ENCODE assay signal across 19 cellular contexts in the genomic region with DNA sequence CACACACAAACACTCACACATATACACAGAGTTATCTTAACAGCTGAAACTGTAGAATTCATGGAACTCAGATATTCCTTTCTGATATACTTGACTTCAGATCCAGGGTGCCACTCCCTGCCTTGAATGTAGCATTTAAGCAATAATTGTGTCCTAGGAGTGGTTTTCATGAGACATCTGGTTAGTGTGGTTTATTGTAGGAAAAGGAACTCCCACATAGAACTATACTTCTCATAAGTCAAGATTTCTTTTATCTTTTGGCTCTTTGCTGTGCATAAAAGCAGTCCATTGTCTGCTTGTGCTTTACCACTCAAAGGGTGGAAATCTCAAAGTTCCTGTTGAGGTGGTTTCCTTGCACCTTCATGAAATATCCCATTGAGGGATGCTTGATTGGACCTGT.
DNase-seq lines count a peak whose midpoint lies in the region; ATAC-seq and TF ChIP-seq lines count a peak whose summit lies in the region.
"Had no signal": no experiment of that assay in that cellular context is flagged by ENCODE, and none has a peak within 500 bp of the region (broad histone marks: within the 10 kb centered on the region; RNA-seq: fewer than 3 reads in every experiment).

No MANE protein-coding gene starts in this region.

- no peaks in the 10 kb centered on the region for H3K9me3 Mint-ChIP-seq in activated naive CD8-positive, alpha-beta T cell treated with anti-CD3 and anti-CD28 coated beads, Interleukin-2, amount 50 U/mL, for 24 hours
- H3K9me3 Mint-ChIP-seq in type B pancreatic cell: no peaks in the 10 kb centered on the region
- H3K9me3 Mint-ChIP-seq: endodermal cell had no signal

- DNase-seq in AG10803 (ENCODE audit: low read depth): peak; percentile 67
- peak; percentile 27 for DNase-seq in KBM-7
- DNase-seq in activated naive CD8-positive, alpha-beta T cell treated with anti-CD3 and anti-CD28 coated beads, Interleukin-2, amount 50 U/mL, for 24 hours: no peak
- DNase-seq in left colon: no peak
- no peak for DNase-seq in type B pancreatic cell (ENCODE audit: extremely low spot score, unreplicated experiment)
- no peak for DNase-seq in NAMALWA (ENCODE audit: low spot score)
- DNase-seq in NCI-H128 (lab: John Stamatoyannopoulos, UW; ENCODE audit: unreplicated experiment): no peak
- no peak for DNase-seq in mesenteric fat pad (ENCODE audit: low spot score)
- DNase-seq: activated CD4-positive, alpha-beta T cell treated with anti-CD3 and anti-CD28 coated beads for 4 hours; amniotic stem cell; Caco-2; cerebellar nuclear complex; endodermal cell; NCI-H1694; NCI-H446; retina; SIG-M5; T-helper 9 cell had no signal

- ATAC-seq in activated naive CD8-positive, alpha-beta T cell treated with anti-CD3 and anti-CD28 coated beads, Interleukin-2, amount 50 U/mL, for 24 hours: peak; percentile 67
- peak; percentile 85 for ATAC-seq in left colon

- no peaks in the 10 kb centered on the region for H3K36me3 Mint-ChIP-seq in activated naive CD8-positive, alpha-beta T cell treated with anti-CD3 and anti-CD28 coated beads, Interleukin-2, amount 50 U/mL, for 24 hours (ENCODE audit: low read depth)
- H3K36me3 Mint-ChIP-seq in type B pancreatic cell: no peaks in the 10 kb centered on the region

- TF ChIP-seq CTCF in AG10803 (conservative IDR thresholded peaks at IDR 0.05; ENCODE audit: low read length) (no peak), type B pancreatic cell (conservative IDR thresholded peaks at IDR 0.05) (no peak)

- H3K4me3 Mint-ChIP-seq in activated naive CD8-positive, alpha-beta T cell treated with anti-CD3 and anti-CD28 coated beads, Interleukin-2, amount 50 U/mL, for 24 hours: no peak overlapping the region
- no peak overlapping the region for H3K4me3 Mint-ChIP-seq in type B pancreatic cell
- H3K4me3 Mint-ChIP-seq: endodermal cell had no signal

- H3K4me1 Mint-ChIP-seq in activated naive CD8-positive, alpha-beta T cell treated with anti-CD3 and anti-CD28 coated beads, Interleukin-2, amount 50 U/mL, for 24 hours: peaks cover 80% of the 10 kb centered on the region
- peaks cover 6% of the 10 kb centered on the region for H3K4me1 Mint-ChIP-seq in type B pancreatic cell (ENCODE audit: unreplicated experiment)

- intact Hi-C loops in left colon (cut with DNase I, micrococcal nuclease): no loop called here

- no peak overlapping the region for H3K4me3 ChIP-seq in AG10803 (ENCODE audit: low read length)
- H3K4me3 ChIP-seq: lung had no signal

- H3K27me3 Mint-ChIP-seq in activated naive CD8-positive, alpha-beta T cell treated with anti-CD3 and anti-CD28 coated beads, Interleukin-2, amount 50 U/mL, for 24 hours: no peaks in the 10 kb centered on the region
- H3K27me3 Mint-ChIP-seq in type B pancreatic cell: no peaks in the 10 kb centered on the region

- in situ Hi-C loops in KBM-7 (cut with MboI; ENCODE audit: low pct_unique_long_range_greater_than_20kb, low sequenced_read_pairs): loop anchor here (10.0 kb wide), 1 partner anchor 53 kb away; no protein-coding TSS in a partner anchor

- H3K27ac Mint-ChIP-seq in activated naive CD8-positive, alpha-beta T cell treated with anti-CD3 and anti-CD28 coated beads, Interleukin-2, amount 50 U/mL, for 24 hours: no peak overlapping the region
- H3K27ac Mint-ChIP-seq in type B pancreatic cell: no peak overlapping the region
- H3K27ac Mint-ChIP-seq: endodermal cell had no signal

Comparison
In these comparisons a context has a peak if more than half of its experiments do, and no peak if none do; other contexts are left out.
1. DNase-seq: peak in AG10803 (single experiment) and KBM-7 (single experiment); none in activated naive CD8-positive, alpha-beta T cell treated with anti-CD3 and anti-CD28 coated beads, Interleukin-2, amount 50 U/mL, for 24 hours (single experiment), left colon (0 of 2), type B pancreatic cell (single experiment), NAMALWA (single experiment), NCI-H128 (single experiment) and mesenteric fat pad (single experiment).